Comparison of ENCODE assay signal across 8 cellular contexts in the genomic region with DNA sequence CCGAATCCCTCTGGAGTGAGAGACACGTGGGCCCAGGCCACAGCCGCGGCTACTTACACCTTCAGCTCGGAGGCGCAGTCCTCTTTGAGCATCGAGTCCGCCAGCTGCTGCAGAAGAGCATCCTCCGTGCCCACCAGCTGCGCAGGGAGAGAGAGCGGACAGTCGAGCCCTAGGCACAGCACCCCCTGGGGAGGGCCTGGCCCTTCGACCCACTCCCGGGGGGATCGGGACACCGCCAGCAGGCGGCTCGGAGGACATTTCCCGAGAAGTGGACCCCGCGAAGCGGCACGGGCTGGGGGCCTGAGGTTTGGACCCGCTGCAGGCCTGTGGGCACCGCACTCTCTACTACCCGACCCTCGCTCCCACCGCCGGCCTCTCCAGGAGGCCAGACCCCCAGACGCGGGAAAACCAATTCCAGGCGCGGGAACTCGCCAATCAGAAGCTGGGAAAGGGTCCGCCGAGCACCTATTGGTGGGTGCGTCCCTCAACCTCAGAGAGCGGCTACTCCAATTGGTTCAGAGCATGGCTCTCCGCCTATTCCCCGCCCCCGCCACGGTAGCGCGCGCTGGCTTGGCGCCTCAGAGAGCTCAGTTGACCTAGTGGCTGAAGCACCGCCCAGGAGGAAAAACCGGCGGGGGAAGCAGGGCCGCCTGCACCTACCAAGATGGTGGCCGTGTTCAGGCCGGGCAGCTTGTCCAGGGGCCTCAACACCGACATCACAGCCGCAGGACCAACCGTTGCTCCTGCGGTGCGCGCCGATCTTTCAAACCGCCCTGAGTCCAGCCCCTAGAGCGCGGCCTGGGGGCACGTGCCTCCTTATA. TPM values are rescaled to one million over a fixed set of nuclear protein-coding genes. Genes with fewer than 3 reads are reported as not detected.
DNase-seq lines count a peak whose midpoint lies in the region; ATAC-seq and TF ChIP-seq lines count a peak whose summit lies in the region.

A gene with protein sequence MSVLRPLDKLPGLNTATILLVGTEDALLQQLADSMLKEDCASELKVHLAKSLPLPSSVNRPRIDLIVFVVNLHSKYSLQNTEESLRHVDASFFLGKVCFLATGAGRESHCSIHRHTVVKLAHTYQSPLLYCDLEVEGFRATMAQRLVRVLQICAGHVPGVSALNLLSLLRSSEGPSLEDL (minus strand): TSS at position 793 of the 821 bp plus-strand sequence. CDS start 76 bp downstream, at position 717.

- peaks cover 17% of the 10 kb centered on the region for H3K4me1 ChIP-seq in effector memory CD4-positive, alpha-beta T cell (ENCODE audit: control insufficient read depth, insufficient read depth, low read length, poor library complexity, severe bottlenecking)
- H3K4me1 ChIP-seq in lung (ENCODE audit: control insufficient read depth in 2 of 2, insufficient read depth in 2 of 2, low read length in 2 of 2), result peaks cover 0 to 3% of the 10 kb centered on the region in 2 donors

- ATAC-seq in GM19468 (IDR thresholded peaks at IDR 0.05; ENCODE audit: extremely low read depth, unreplicated experiment) (peak; percentile 29), lung (ENCODE audit: insufficient read depth, low FRiP score) (peak; percentile 98)

- peak within 1 kb of the TSS; percentile 70 for H3K4me3 ChIP-seq in effector memory CD4-positive, alpha-beta T cell (ENCODE audit: insufficient read depth, low read depth, low read length, poor library complexity, severe bottlenecking)
- H3K4me3 ChIP-seq in lung, result peak within 1 kb of the TSS; percentile 71

- WGBS in lung, 2 donors, result 0% methylated on average over 63 of the region's 63 CpGs

- H3K27me3 ChIP-seq in effector memory CD4-positive, alpha-beta T cell (replicated peaks; ENCODE audit: control insufficient read depth, insufficient read depth, low read length, poor library complexity, severe bottlenecking), result no peaks in the 10 kb centered on the region
- H3K27me3 ChIP-seq in lung (ENCODE audit: control insufficient read depth, insufficient read depth), result no peaks in the 10 kb centered on the region

- TF ChIP-seq CTCF in lung (IDR thresholded peaks at IDR 0.05; ENCODE audit: control extremely low read depth, extremely low read depth), result no peak

- H3K36me3 ChIP-seq in effector memory CD4-positive, alpha-beta T cell (ENCODE audit: control insufficient read depth, insufficient read depth, low read length), result no peaks in the 10 kb centered on the region
- H3K36me3 ChIP-seq in lung (ENCODE audit: control insufficient read depth in 2 of 2, insufficient read depth in 2 of 2, low read length in 2 of 2), result no peaks in the 10 kb centered on the region

- no peaks in the 10 kb centered on the region for H3K9me3 ChIP-seq in effector memory CD4-positive, alpha-beta T cell (ENCODE audit: control insufficient read depth, low read length)
- H3K9me3 ChIP-seq in lung (ENCODE audit: control insufficient read depth in 2 of 2, insufficient read depth in 1 of 2, low read length in 1 of 2), result no peaks in the 10 kb centered on the region

- H3K27ac ChIP-seq in effector memory CD4-positive, alpha-beta T cell (ENCODE audit: insufficient read depth, low read length, poor library complexity, severe bottlenecking), result peak within 1 kb of the TSS; percentile 15
- H3K27ac ChIP-seq in lung (ENCODE audit: low read depth in 1 of 2, low read length in 1 of 2), result peak within 1 kb of the TSS; percentile 21 to 46

- DNase-seq in COLO829 (ENCODE audit: low spot score), result peak; percentile 93
- peak; percentile 83 for DNase-seq in HS-5 (ENCODE audit: low read depth)
- peak; percentile 95 for DNase-seq in NOMO-1 (lab: John Stamatoyannopoulos, UW; ENCODE audit: unreplicated experiment in 2 of 2)
- peak; percentile 98 for DNase-seq in activated CD8-positive, alpha-beta memory T cell treated with anti-CD3 and anti-CD28 coated beads for 24 hours
- DNase-seq in effector memory CD4-positive, alpha-beta T cell, result peak; percentile 67 to 83 (median 77)
- peak; percentile 92 for DNase-seq in lung (ENCODE audit: low spot score)
- DNase-seq in stimulated activated CD4-positive, alpha-beta T cell treated with anti-CD3 and anti-CD28 coated beads, TNF-alpha, amount 100 ng/mL, for 24 hours (ENCODE audit: low read depth in 3 of 3), result peak; percentile 85 to 96 (median 90)

RNA-seq across cellular contexts. Expression of the gene that starts here (rescaled TPM):
- 10 to 100 TPM in 1 of 2 donors, 1 to 10 TPM in 1; 9.9 to 11.8 TPM for total RNA-seq in lung
- 10 to 100 TPM; 17.1 to 20.5 TPM for polyA plus RNA-seq in lung

Comparison
In these comparisons a context has a peak if more than half of its experiments do, and no peak if none do; other contexts are left out.
1. Peak in every context shown above with its lines: DNase-seq, ATAC-seq, H3K4me3 ChIP-seq and H3K27ac ChIP-seq.